In the genomic region with DNA sequence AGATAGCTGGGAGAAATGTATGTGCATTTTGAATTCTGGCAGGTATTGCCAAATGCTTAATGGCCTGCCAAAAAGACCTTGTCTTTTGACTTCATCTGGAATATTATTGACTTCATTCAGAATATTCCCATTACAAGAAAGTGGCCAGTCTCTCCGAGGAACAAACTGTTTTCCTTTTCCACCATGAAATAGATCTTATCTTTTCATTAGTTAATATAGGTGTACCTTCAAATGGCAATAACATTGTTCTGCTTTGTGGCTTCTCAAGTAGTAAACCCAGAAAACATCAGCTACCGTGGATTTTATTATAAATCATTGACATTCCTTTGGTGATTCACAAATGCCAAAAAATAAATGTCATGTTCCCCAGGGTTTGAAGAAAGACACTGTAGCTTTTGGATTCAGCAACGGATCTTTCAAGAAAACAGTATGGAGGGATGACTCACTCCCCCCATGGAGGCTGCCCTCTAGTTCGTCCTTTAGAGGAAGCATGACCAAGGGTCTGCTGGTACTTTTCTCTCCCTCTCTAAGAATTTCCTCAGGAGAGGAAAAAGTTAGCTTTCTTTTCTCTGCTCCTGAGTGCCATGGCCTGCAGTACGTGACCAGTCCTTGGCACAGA, we compare ENCODE assay signal across 9 cellular contexts. TPM values are rescaled to one million over a fixed set of nuclear protein-coding genes. Genes with fewer than 3 reads are reported as not detected.
DNase-seq lines count a peak whose midpoint lies in the region; ATAC-seq, FAIRE-seq and TF ChIP-seq lines count a peak whose summit lies in the region.
"Had no signal": no experiment of that assay in that cellular context is flagged by ENCODE, and none has a peak within 500 bp of the region (broad histone marks: within the 10 kb centered on the region; RNA-seq: fewer than 3 reads in every experiment).

No MANE protein-coding gene starts in this region.

- H3K4me1 ChIP-seq in HepG2 (ENCODE audit: insufficient read depth, low read length) (peaks cover 14% of the 10 kb centered on the region), right lobe of liver (peaks cover 0 to 5% (median 0%) of the 10 kb centered on the region in 4 donors), upper lobe of right lung (no peaks in the 10 kb centered on the region)

- no peak overlapping the region for H2AFZ ChIP-seq in HepG2 (ENCODE audit: low read length)

- no peak overlapping the region for H3K4me3 ChIP-seq in HepG2 (replicated peaks in 1 of 3; ENCODE audit: insufficient read depth in 1 of 3, low read depth in 2 of 3, low read length in 3 of 3)
- H3K4me3 ChIP-seq in right lobe of liver = no peak overlapping the region
- H3K4me3 ChIP-seq in upper lobe of right lung = peak overlapping the region; percentile 48

- FAIRE-seq in HepG2 (lab: Jason Lieb, UNC) = no peak
- FAIRE-seq: islet of Langerhans had no signal

- in situ Hi-C loops in HepG2 (cut with HindIII; ENCODE audit: extremely low pct_ligation_motif_present, low pct_unique_long_range_greater_than_20kb) = no loop called here

- DNase-seq in HepG2 (ENCODE audit: low spot score) (no peak), right lobe of liver (no peak), immature natural killer cell (no peak), upper lobe of right lung (no peak), NCI-H1092 (lab: John Stamatoyannopoulos, UW) (no peak)
- DNase-seq in activated T-helper 2 cell treated with anti-CD3 and anti-CD28 coated beads, Interferon-gamma antibody, Interleukin-2, Interleukin-4, amounts not matched to agents 10 μg/mL and 5 μg/mL and 100 μg/mL, durations not matched to agents 14 hours and 24 hours and 36 hours (ENCODE audit: low spot score) = no peak

- BruUV-seq in HepG2 (replicated peaks; lab: Mats Ljungman, UMichigan) = no TSS peak

- peak overlapping the region; percentile 79 for H3K4me3 Mint-ChIP-seq in activated T-helper 2 cell treated with anti-CD3 and anti-CD28 coated beads, Interferon-gamma antibody, Interleukin-2, Interleukin-4, amounts not matched to agents 10 μg/mL and 5 μg/mL and 100 μg/mL, durations not matched to agents 14 hours and 24 hours and 36 hours (ENCODE audit: low read depth)
- H3K4me3 Mint-ChIP-seq in immature natural killer cell = peak overlapping the region in 4 of 5 donors; percentile 70 to 85 (median 80)

- no peaks in the 10 kb centered on the region for H4K20me1 ChIP-seq in HepG2 (ENCODE audit: insufficient read depth, low read length)

- CTCF ChIA-PET in HepG2 (lab: Yijun Ruan, JAX; ENCODE audit: low intra/inter-chr PET ratio, low total read pairs) = no interaction called here

- 17% methylated on average over 5 of the region's 5 CpGs for WGBS in HepG2 (ENCODE audit: low lambda C conversion rate)
- WGBS in right lobe of liver (ENCODE audit: insufficient coverage, low coverage, low lambda C conversion rate, missing lambda C conversion rate) = 26% methylated on average over 5 of the region's 5 CpGs

- no peak for TF ChIP-seq CTCF in HepG2 (CRISPR knock-in tag; IDR thresholded peaks at IDR 0.05)
- no peak for TF ChIP-seq CTCF in right lobe of liver (IDR thresholded peaks at IDR 0.05)
- no peak for TF ChIP-seq CTCF in upper lobe of right lung (IDR thresholded peaks at IDR 0.05)

- intact Hi-C loops in HepG2 (cut with micrococcal nuclease; ENCODE audit: unreplicated experiment) = no loop called here
- intact Hi-C loops in right lobe of liver (cut with DNase I) = no loop called here
- intact Hi-C loops in activated T-helper 2 cell treated with anti-CD3 and anti-CD28 coated beads, Interferon-gamma antibody, Interleukin-2, Interleukin-4, amounts not matched to agents 10 μg/mL and 5 μg/mL and 100 μg/mL, durations not matched to agents 14 hours and 24 hours and 36 hours (cut with micrococcal nuclease) = no loop called here
- intact Hi-C loops in upper lobe of right lung (cut with DNase I) = no loop called here

- no peak overlapping the region for H3K27ac Mint-ChIP-seq in activated T-helper 2 cell treated with anti-CD3 and anti-CD28 coated beads, Interferon-gamma antibody, Interleukin-2, Interleukin-4, amounts not matched to agents 10 μg/mL and 5 μg/mL and 100 μg/mL, durations not matched to agents 14 hours and 24 hours and 36 hours
- no peak overlapping the region for H3K27ac Mint-ChIP-seq in immature natural killer cell

- H3K4me1 Mint-ChIP-seq in activated T-helper 2 cell treated with anti-CD3 and anti-CD28 coated beads, Interferon-gamma antibody, Interleukin-2, Interleukin-4, amounts not matched to agents 10 μg/mL and 5 μg/mL and 100 μg/mL, durations not matched to agents 14 hours and 24 hours and 36 hours (ENCODE audit: low read depth) = peaks cover 14% of the 10 kb centered on the region
- H3K4me1 Mint-ChIP-seq in immature natural killer cell = peaks cover 12 to 17% of the 10 kb centered on the region in 2 donors

- H3K9me3 ChIP-seq in HepG2 (ENCODE audit: low read length) (no peaks in the 10 kb centered on the region), right lobe of liver (no peaks in the 10 kb centered on the region), upper lobe of right lung (no peaks in the 10 kb centered on the region)

- H3K27me3 ChIP-seq in HepG2 (ENCODE audit: control insufficient read depth in 1 of 2, insufficient read depth in 2 of 2, low read length in 2 of 2) (peaks cover 4 to 48% of the 10 kb centered on the region in 2 experiments), right lobe of liver (peaks cover 9 to 14% of the 10 kb centered on the region in 2 donors), upper lobe of right lung (peaks cover 36% of the 10 kb centered on the region)

- H3K4me2 ChIP-seq in HepG2 (ENCODE audit: low read depth, low read length) = peak overlapping the region; percentile 65

- H3K9ac ChIP-seq in HepG2 (ENCODE audit: insufficient read depth, low read depth, low read length) = no peak overlapping the region

- H3K9me3 Mint-ChIP-seq in activated T-helper 2 cell treated with anti-CD3 and anti-CD28 coated beads, Interferon-gamma antibody, Interleukin-2, Interleukin-4, amounts not matched to agents 10 μg/mL and 5 μg/mL and 100 μg/mL, durations not matched to agents 14 hours and 24 hours and 36 hours = no peaks in the 10 kb centered on the region
- peaks cover 0 to 4% (median 0%) of the 10 kb centered on the region in 6 donors for H3K9me3 Mint-ChIP-seq in immature natural killer cell

- no peaks in the 10 kb centered on the region for H3K36me3 Mint-ChIP-seq in activated T-helper 2 cell treated with anti-CD3 and anti-CD28 coated beads, Interferon-gamma antibody, Interleukin-2, Interleukin-4, amounts not matched to agents 10 μg/mL and 5 μg/mL and 100 μg/mL, durations not matched to agents 14 hours and 24 hours and 36 hours (ENCODE audit: low read depth)
- no peaks in the 10 kb centered on the region for H3K36me3 Mint-ChIP-seq in immature natural killer cell

- POLR2A ChIA-PET in HepG2 (lab: Yijun Ruan, JAX) = no interaction called here

- no peak for TF ChIP-seq POLR2A in HepG2 (IDR thresholded peaks at IDR 0.05; ENCODE audit: insufficient read depth in 1 of 2, low read depth in 2 of 2, low read length in 2 of 2)
- no peak for TF ChIP-seq POLR2A in right lobe of liver (IDR thresholded peaks at IDR 0.05)

- TF ChIP-seq EP300 in HepG2 (IDR thresholded peaks at IDR 0.05; ENCODE audit: low read depth in 2 of 2, low read length in 2 of 2) (no peak), HepG2 (CRISPR knock-in tag; IDR thresholded peaks at IDR 0.05; ENCODE audit: borderline replicate concordance) (no peak)

- no peak for TF ChIP-seq RAD21 in HepG2 (CRISPR knock-in tag; IDR thresholded peaks at IDR 0.05)

- H3K27ac ChIP-seq in HepG2 (ENCODE audit: extremely low read length, insufficient read depth, low read length) = no peak overlapping the region
- H3K27ac ChIP-seq in right lobe of liver = no peak overlapping the region
- H3K27ac ChIP-seq in upper lobe of right lung = peak overlapping the region; percentile 56

- ATAC-seq in HepG2 = no peak
- no peak for ATAC-seq in right lobe of liver
- ATAC-seq in upper lobe of right lung = no peak
- ATAC-seq in HG03095 (IDR thresholded peaks at IDR 0.05; ENCODE audit: unreplicated experiment) = no peak
- no peak for ATAC-seq in HG02840 (IDR thresholded peaks at IDR 0.05; ENCODE audit: low FRiP score, unreplicated experiment)

- H3K27me3 Mint-ChIP-seq in activated T-helper 2 cell treated with anti-CD3 and anti-CD28 coated beads, Interferon-gamma antibody, Interleukin-2, Interleukin-4, amounts not matched to agents 10 μg/mL and 5 μg/mL and 100 μg/mL, durations not matched to agents 14 hours and 24 hours and 36 hours (ENCODE audit: low read depth) = peaks cover 72% of the 10 kb centered on the region
- H3K27me3 Mint-ChIP-seq in immature natural killer cell (ENCODE audit: low read depth in 3 of 3) = peaks cover 13 to 44% (median 22%) of the 10 kb centered on the region in 3 donors

- no peaks in the 10 kb centered on the region for H3K79me2 ChIP-seq in HepG2 (ENCODE audit: insufficient read depth, low read length)

- no peaks in the 10 kb centered on the region for H3K36me3 ChIP-seq in HepG2 (replicated peaks in 1 of 2; ENCODE audit: control insufficient read depth in 1 of 2, insufficient read depth in 2 of 2, low read length in 2 of 2)
- no peaks in the 10 kb centered on the region for H3K36me3 ChIP-seq in right lobe of liver
- H3K36me3 ChIP-seq in upper lobe of right lung = no peaks in the 10 kb centered on the region

RNA-seq across cellular contexts. Expression of gene RNF182, which starts 1.1 kb away (rescaled TPM):
- total RNA-seq in HepG2 (2016; rRNA removed; fragmentation: Illumina TruSeq; extraction: Trizol) (not detected in 2 replicates), right lobe of liver (not detected), upper lobe of right lung (6.1 TPM)
- total RNA-seq in HepG2 (2016; cell fraction: cytosol; rRNA removed; fragmentation: Illumina TruSeq; extraction: Trizol; ENCODE audit: low read depth) = not detected in 2 replicates
- not detected in 2 replicates for total RNA-seq in HepG2 (2016; cell fraction: insoluble cytoplasmic fraction; rRNA removed; fragmentation: Illumina TruSeq; extraction: Trizol)
- total RNA-seq in HepG2 (2016; cell fraction: membrane; rRNA removed; fragmentation: Illumina TruSeq; extraction: Trizol) = not detected in 2 replicates
- not detected in 2 replicates for total RNA-seq in HepG2 (2016; cell fraction: nucleus; rRNA removed; fragmentation: Illumina TruSeq; extraction: Trizol)
- polyA plus RNA-seq in HepG2 (2011; rRNA removed) (not detected in 2 replicates), immature natural killer cell (not detected)
- polyA plus RNA-seq in HepG2 (2011; cell fraction: cytosol; rRNA removed) = 0.04 TPM in 1 of 2 replicates, not detected in the other
- not detected in 2 replicates for polyA plus RNA-seq in HepG2 (2011; cell fraction: nucleus; rRNA removed)
- not detected in 2 replicates for polyA plus RNA-seq in HepG2 (2012)
- not detected in 2 replicates for polyA plus RNA-seq in HepG2 (2016; cell fraction: cytosol; fragmentation: Illumina TruSeq; extraction: Trizol; ENCODE audit: low read depth)
- not detected in 2 replicates for polyA plus RNA-seq in HepG2 (2016; cell fraction: insoluble cytoplasmic fraction; fragmentation: Illumina TruSeq; extraction: Trizol; ENCODE audit: low read depth)
- not detected in 2 replicates for polyA plus RNA-seq in HepG2 (2016; cell fraction: membrane; fragmentation: Illumina TruSeq; extraction: Trizol; ENCODE audit: low read depth)
- polyA plus RNA-seq in HepG2 (2016; cell fraction: nucleus; fragmentation: Illumina TruSeq; extraction: Trizol; ENCODE audit: insufficient read depth, low read depth) = not detected in 2 replicates
- polyA minus RNA-seq in HepG2 (2011; rRNA and poly(A)+ RNA removed; ENCODE audit: low replicate concordance) = 133 TPM in 1 of 2 replicates, not detected in the other
- polyA minus RNA-seq in HepG2 (2011; cell fraction: cytosol; rRNA and poly(A)+ RNA removed) = 0.59 TPM in 1 of 2 replicates, not detected in the other
- polyA minus RNA-seq in HepG2 (2011; cell fraction: nucleus; rRNA and poly(A)+ RNA removed) = 0.26 TPM in 1 of 2 replicates, not detected in the other
- total RNA-seq in activated T-helper 2 cell treated with anti-CD3 and anti-CD28 coated beads, Interferon-gamma antibody, Interleukin-2, Interleukin-4, amounts not matched to agents 10 μg/mL and 5 μg/mL and 100 μg/mL, durations not matched to agents 14 hours and 24 hours and 36 hours = not detected in 2 replicates
